11 cellular contexts compared by ENCODE assay signal in genomic region chr1:210010161-210010560, GRCh38.
"Had no signal": no experiment of that assay in that cellular context is flagged by ENCODE, and none has a peak within 500 bp of the region (broad histone marks: within the 10 kb centered on the region; RNA-seq: fewer than 3 reads in every experiment).

No MANE protein-coding gene starts in this region.

- FAIRE-seq: H1, H54 had no signal

- DNase-seq: GM23248, GOT3, H7, H9, HCEC 1CT, HFFc6 had no signal

- ATAC-seq: GM23338, HCT116 had no signal

- H3K9me3 ChIP-seq: HAP-1 had no signal

- H3K4me3 ChIP-seq: GM23248, GM23338, HAP-1 had no signal

- H3K36me3 ChIP-seq: HAP-1 had no signal

- H3K27ac ChIP-seq: GM23248 had no signal

- H3K4me1 ChIP-seq: HAP-1 had no signal
